In genomic region chr11:25566298-25567200, GRCh38 we compare ENCODE assay signal across 17 cellular contexts.
DNase-seq lines count a peak whose midpoint lies in the region; ATAC-seq and TF ChIP-seq lines count a peak whose summit lies in the region.
"Had no signal": no experiment of that assay in that cellular context is flagged by ENCODE, and none has a peak within 500 bp of the region (broad histone marks: within the 10 kb centered on the region; RNA-seq: fewer than 3 reads in every experiment).

No MANE protein-coding gene starts in this region.

- POLR2A ChIA-PET in activated CD4-positive, alpha-beta T cell treated with anti-CD3 and anti-CD28 coated beads, Interleukin-2, amount 10 ng/mL, durations not matched to agents 7 days and 5 days (lab: Charles Lee), result no interaction called here

- ATAC-seq in gastroesophageal sphincter (peak; percentile 79), GM21723 (IDR thresholded peaks at IDR 0.05; ENCODE audit: unreplicated experiment) (no peak)
- ATAC-seq: activated T-cell treated with anti-CD3 and anti-CD28 coated beads, Interleukin-2, amount 50 U/mL, for 72 hours had no signal

- intact Hi-C loops in sigmoid colon (cut with DNase I), result no loop called here

- H3K9me3 ChIP-seq in gastroesophageal sphincter (no peaks in the 10 kb centered on the region), sigmoid colon (no peaks in the 10 kb centered on the region)
- H3K9me3 ChIP-seq: esophagus muscularis mucosa had no signal

- H3K27ac ChIP-seq in HL-60 (replicated peaks) (no peak overlapping the region), gastroesophageal sphincter (no peak overlapping the region), sigmoid colon (no peak overlapping the region)
- H3K27ac ChIP-seq: esophagus muscularis mucosa had no signal

- no peak overlapping the region for H3K4me3 Mint-ChIP-seq in activated CD4-positive, alpha-beta T cell treated with anti-CD3 and anti-CD28 coated beads, Interleukin-2, amount 10 ng/mL, durations not matched to agents 7 days and 5 days
- H3K4me3 Mint-ChIP-seq: activated CD4-positive, alpha-beta memory T cell treated with anti-CD3 and anti-CD28 coated beads for 36 hours; activated T-cell treated with anti-CD3 and anti-CD28 coated beads, Interleukin-2, amount 50 U/mL, for 72 hours; neural crest cell had no signal

- H3K27me3 ChIP-seq in HL-60 (ENCODE audit: insufficient read depth, poor library complexity, severe bottlenecking) (no peaks in the 10 kb centered on the region), gastroesophageal sphincter (no peaks in the 10 kb centered on the region), sigmoid colon (no peaks in the 10 kb centered on the region)
- H3K27me3 ChIP-seq: esophagus muscularis mucosa had no signal

- H3K4me3 ChIP-seq in HL-60 (replicated peaks; ENCODE audit: insufficient read depth, low read length), result no peak overlapping the region
- no peak overlapping the region for H3K4me3 ChIP-seq in gastroesophageal sphincter
- no peak overlapping the region for H3K4me3 ChIP-seq in sigmoid colon
- H3K4me3 ChIP-seq: esophagus muscularis mucosa had no signal

- TF ChIP-seq EP300 in gastroesophageal sphincter (IDR thresholded peaks at IDR 0.05) (no peak), sigmoid colon (IDR thresholded peaks at IDR 0.05) (no peak)

- peak; percentile 5 to 49 for DNase-seq in HL-60 (ENCODE audit: low read depth in 1 of 2, low spot score in 1 of 2)
- peak; percentile 27 for DNase-seq in SKM-1 (lab: John Stamatoyannopoulos, UW; ENCODE audit: unreplicated experiment)
- peak; percentile 64 for DNase-seq in sigmoid colon
- no peak for DNase-seq in effector CD8-positive, alpha-beta T cell (lab: John Stamatoyannopoulos, UW)
- DNase-seq in activated effector memory CD4-positive, alpha-beta T cell treated with Interleukin-2 at 50 U/mL for 16 hours, result no peak
- no peak for DNase-seq in activated CD4-positive, alpha-beta T cell treated with anti-CD3 and anti-CD28 coated beads, Interleukin-2, amount 10 ng/mL, durations not matched to agents 7 days and 5 days
- DNase-seq: activated CD4-positive, alpha-beta memory T cell treated with anti-CD3 and anti-CD28 coated beads for 36 hours; activated T-cell treated with anti-CD3 and anti-CD28 coated beads, Interleukin-2, amount 50 U/mL, for 72 hours; dermis blood vessel endothelial cell; GOT3; NCI-H1092 treated with DMSO at 0.1 percent for 48 hours; stimulated activated CD4-positive, alpha-beta T cell treated with anti-CD3 and anti-CD28 coated beads, Interleukin-2, amount 100 ng/mL, for 48 hours; stimulated activated CD8-positive, alpha-beta memory T cell treated with anti-CD3 and anti-CD28 coated beads, Interleukin-4, amount 100 ng/mL, for 48 hours had no signal

- 55 to 78% methylated on average over 4 of the region's 5 CpGs for WGBS in gastroesophageal sphincter (ENCODE audit: low coverage in 1 of 2), 2 donors
- WGBS in sigmoid colon, 2 donors, result 66 to 79% methylated on average over 5 of the region's 5 CpGs

- H3K4me1 ChIP-seq in gastroesophageal sphincter (peaks cover 0 to 5% (median 0%) of the 10 kb centered on the region in 3 donors), sigmoid colon (no peaks in the 10 kb centered on the region)

- H3K27me3 Mint-ChIP-seq in activated CD4-positive, alpha-beta T cell treated with anti-CD3 and anti-CD28 coated beads, Interleukin-2, amount 10 ng/mL, durations not matched to agents 7 days and 5 days, result no peaks in the 10 kb centered on the region
- H3K27me3 Mint-ChIP-seq: activated CD4-positive, alpha-beta memory T cell treated with anti-CD3 and anti-CD28 coated beads for 36 hours had no signal

- H3K36me3 Mint-ChIP-seq in activated CD4-positive, alpha-beta T cell treated with anti-CD3 and anti-CD28 coated beads, Interleukin-2, amount 10 ng/mL, durations not matched to agents 7 days and 5 days (ENCODE audit: low read depth), result no peaks in the 10 kb centered on the region
- H3K36me3 Mint-ChIP-seq: activated CD4-positive, alpha-beta memory T cell treated with anti-CD3 and anti-CD28 coated beads for 36 hours had no signal

- no peak for TF ChIP-seq CTCF in HL-60 (IDR thresholded peaks at IDR 0.05; ENCODE audit: insufficient read depth, low read length)
- TF ChIP-seq CTCF in gastroesophageal sphincter (IDR thresholded peaks at IDR 0.05), result no peak
- no peak for TF ChIP-seq CTCF in sigmoid colon (IDR thresholded peaks at IDR 0.05)

- H3K4me1 Mint-ChIP-seq in activated CD4-positive, alpha-beta T cell treated with anti-CD3 and anti-CD28 coated beads, Interleukin-2, amount 10 ng/mL, durations not matched to agents 7 days and 5 days, result no peaks in the 10 kb centered on the region

- no peak overlapping the region for H3K27ac Mint-ChIP-seq in activated CD4-positive, alpha-beta T cell treated with anti-CD3 and anti-CD28 coated beads, Interleukin-2, amount 10 ng/mL, durations not matched to agents 7 days and 5 days
- H3K27ac Mint-ChIP-seq: activated CD4-positive, alpha-beta memory T cell treated with anti-CD3 and anti-CD28 coated beads for 36 hours; activated T-cell treated with anti-CD3 and anti-CD28 coated beads, Interleukin-2, amount 50 U/mL, for 72 hours had no signal

- no peak for TF ChIP-seq POLR2A in gastroesophageal sphincter (IDR thresholded peaks at IDR 0.05)
- no peak for TF ChIP-seq POLR2A in sigmoid colon (IDR thresholded peaks at IDR 0.05)

- CTCF ChIA-PET in activated CD4-positive, alpha-beta T cell treated with anti-CD3 and anti-CD28 coated beads, Interleukin-2, amount 10 ng/mL, durations not matched to agents 7 days and 5 days (lab: Charles Lee), result no interaction called here

- H3K36me3 ChIP-seq in gastroesophageal sphincter, result no peaks in the 10 kb centered on the region
- H3K36me3 ChIP-seq in sigmoid colon, result no peaks in the 10 kb centered on the region
- H3K36me3 ChIP-seq: esophagus muscularis mucosa had no signal

- peaks cover 6% of the 10 kb centered on the region for H3K9me3 Mint-ChIP-seq in activated CD4-positive, alpha-beta T cell treated with anti-CD3 and anti-CD28 coated beads, Interleukin-2, amount 10 ng/mL, durations not matched to agents 7 days and 5 days
- H3K9me3 Mint-ChIP-seq: neural crest cell had no signal

Comparison
In these comparisons a context has a peak if more than half of its experiments do, and no peak if none do; other contexts are left out.
1. DNase-seq: peak in HL-60 (2 of 2), SKM-1 (single experiment) and sigmoid colon (single experiment); none in effector CD8-positive, alpha-beta T cell (single experiment), activated effector memory CD4-positive, alpha-beta T cell treated with Interleukin-2 at 50 U/mL for 16 hours (single experiment) and activated CD4-positive, alpha-beta T cell treated with anti-CD3 and anti-CD28 coated beads, Interleukin-2, amount 10 ng/mL, durations not matched to agents 7 days and 5 days (single experiment).